ENCODE assay signal across 8 cellular contexts in genomic region chr15:30626194-30626565, GRCh38. TPM values are rescaled to one million over a fixed set of nuclear protein-coding genes. Genes with fewer than 3 reads are reported as not detected.
DNase-seq lines count a peak whose midpoint lies in the region; ATAC-seq, FAIRE-seq and TF ChIP-seq lines count a peak whose summit lies in the region.
"Not testable (repeated sequence)": the region's sequence is repeated elsewhere in the genome, so short reads cannot be mapped to it uniquely, and the experiment has no call there.

No MANE protein-coding gene starts in this region.

- H3K9ac ChIP-seq in H1 (replicated peaks in 1 of 4; ENCODE audit: extremely low read depth in 1 of 4, low read depth in 3 of 4, low read length in 3 of 4) (peak overlapping the region in 3 of 4 experiments; percentile 67 to 93 (median 73); a peak in 6 of 7 replicates), trophoblast cell (ENCODE audit: low read length) (peak overlapping the region; percentile 95)

- CTCF ChIA-PET in OCI-LY7 (lab: Charles Lee; ENCODE audit: unreplicated experiment); H1 (lab: Charles Lee; ENCODE audit: partially characterized antibody): not testable (repeated sequence)

- peak overlapping the region; percentile 98 for H3K27ac Mint-ChIP-seq in activated T-cell treated with anti-CD3 and anti-CD28 coated beads, Interleukin-2, amount 50 U/mL, for 72 hours

- peak overlapping the region; percentile 92 to 96 for H3K4me3 Mint-ChIP-seq in activated T-cell treated with anti-CD3 and anti-CD28 coated beads, Interleukin-2, amount 50 U/mL, for 72 hours

- not testable (repeated sequence) for H3K27me3 Mint-ChIP-seq in activated T-cell treated with anti-CD3 and anti-CD28 coated beads, Interleukin-2, amount 50 U/mL, for 72 hours (ENCODE audit: low read depth)

- H2AK5ac ChIP-seq in H1 (ENCODE audit: low read depth, low read length); trophoblast cell (ENCODE audit: low read length): not testable (repeated sequence)

- H3K4me1 ChIP-seq in OCI-LY7 (ENCODE audit: insufficient read depth, low read length, poor library complexity, severe bottlenecking) = peaks cover 16% of the 10 kb centered on the region
- not testable (repeated sequence) for H3K4me1 ChIP-seq in H1 (replicated peaks in 1 of 4; ENCODE audit: control insufficient read depth in 3 of 4, insufficient read depth in 4 of 4, low read length in 3 of 4); trophoblast cell (ENCODE audit: control insufficient read depth in 1 of 2, insufficient read depth in 2 of 2, low read length in 2 of 2); uterus

- H3K4me2 ChIP-seq in OCI-LY7 (ENCODE audit: low read length) (peak overlapping the region; percentile 76; the same call in 1 of the 2 replicates), H1 (ENCODE audit: insufficient read depth in 1 of 2, low read depth in 2 of 2, low read length in 2 of 2) (peak overlapping the region; percentile 57 to 68), trophoblast cell (ENCODE audit: low read length) (peak overlapping the region; percentile 83)

- H2BK120ac ChIP-seq in H1 (replicated peaks; ENCODE audit: low read depth, low read length) = not testable (repeated sequence)
- peak overlapping the region; percentile 46 for H2BK120ac ChIP-seq in trophoblast cell (ENCODE audit: insufficient read depth, low read length, poor library complexity)

- not testable (repeated sequence) for H3K9me3 ChIP-seq in OCI-LY7 (ENCODE audit: low read length); H1 (ENCODE audit: insufficient read depth in 2 of 2, low read depth in 1 of 2, low read length in 1 of 2); trophoblast cell (ENCODE audit: insufficient read depth, low read depth, low read length); uterus

- not testable (repeated sequence) for H3K27me3 ChIP-seq in H1 (replicated peaks in 1 of 4; ENCODE audit: control insufficient read depth in 3 of 4, extremely low read depth in 1 of 4, insufficient read depth in 3 of 4, low read length in 3 of 4); kidney epithelial cell (ENCODE audit: control insufficient read depth, insufficient read depth, low read length); trophoblast cell (ENCODE audit: insufficient read depth, low read length); uterus

- not testable (repeated sequence) for H3K79me1 ChIP-seq in H1 (ENCODE audit: low read depth, low read length); trophoblast cell (ENCODE audit: low read length)

- not testable (repeated sequence) for H3K23me2 ChIP-seq in H1 (ENCODE audit: low read depth, low read length)

- not testable (repeated sequence) for H3K14ac ChIP-seq in H1 (ENCODE audit: insufficient read length)
- peak overlapping the region; percentile 25 for H3K14ac ChIP-seq in trophoblast cell (ENCODE audit: low read length)

- peaks cover 13% of the 10 kb centered on the region for H3K4me1 Mint-ChIP-seq in activated T-cell treated with anti-CD3 and anti-CD28 coated beads, Interleukin-2, amount 50 U/mL, for 72 hours (ENCODE audit: low read depth)

- 1% methylated on average over 11 of the region's 22 CpGs; no CpG with 5 or more reads in 1 of the 2 experiments for WGBS in H1 (ENCODE audit: extremely low coverage in 1 of 2, insufficient coverage in 1 of 2, insufficient read length in 1 of 2, insufficient replicate concordance in 2 of 2, low coverage in 1 of 2, low lambda C conversion rate in 2 of 2, missing lambda C conversion rate in 1 of 2), 2 experiments
- no CpG with 5 or more reads among the region's 22 CpGs for WGBS in trophoblast cell (ENCODE audit: extremely low coverage, insufficient coverage, insufficient read length)

- H3K23ac ChIP-seq in H1 (ENCODE audit: insufficient read length); trophoblast cell (ENCODE audit: low read length): not testable (repeated sequence)

- FAIRE-seq in H1 (lab: Jason Lieb, UNC) = not testable (repeated sequence)

- not testable (repeated sequence) for H4K8ac ChIP-seq in H1 (ENCODE audit: extremely low read depth, insufficient read depth, low read length)
- H4K8ac ChIP-seq in trophoblast cell (ENCODE audit: low read depth, low read length) = peak overlapping the region; percentile 53

- H3K9me3 Mint-ChIP-seq in activated T-cell treated with anti-CD3 and anti-CD28 coated beads, Interleukin-2, amount 50 U/mL, for 72 hours = not testable (repeated sequence)

- not testable (repeated sequence) for H3K9me2 ChIP-seq in OCI-LY7 (ENCODE audit: insufficient read depth, low read length)

- H3K27ac ChIP-seq in OCI-LY7 (ENCODE audit: low read depth, low read length, poor library complexity, severe bottlenecking) (peak overlapping the region; percentile 91), trophoblast cell (ENCODE audit: low read depth, low read length) (peak overlapping the region; percentile 61), uterus (peak overlapping the region; percentile 83 to 90)
- not testable (repeated sequence) for H3K27ac ChIP-seq in H1 (ENCODE audit: low read depth, low read length)

- intact Hi-C loops in OCI-LY7 (cut with micrococcal nuclease; ENCODE audit: unreplicated experiment); uterus (cut with DNase I; ENCODE audit: low total_unique reads): not testable (repeated sequence)

- peaks cover 12% of the 10 kb centered on the region; the same call in 1 of the 2 replicates for H4K20me1 ChIP-seq in OCI-LY7 (ENCODE audit: insufficient read depth, low read length)
- not testable (repeated sequence) for H4K20me1 ChIP-seq in H1 (replicated peaks in 1 of 2; ENCODE audit: control insufficient read depth in 1 of 2, insufficient read depth in 2 of 2, low read length in 2 of 2)

- not testable (repeated sequence) for H2BK20ac ChIP-seq in H1 (ENCODE audit: low read length)

- POLR2A ChIA-PET in OCI-LY7 (lab: Charles Lee); H1 (lab: Charles Lee; ENCODE audit: partially characterized antibody): not testable (repeated sequence)

- H2AFZ ChIP-seq in OCI-LY7 (ENCODE audit: low read length) = peak overlapping the region; percentile 19; the same call in 1 of the 2 replicates
- peak overlapping the region; percentile 42; the same call in 1 of the 2 replicates for H2AFZ ChIP-seq in H1 (ENCODE audit: low read length)
- peak overlapping the region; percentile 52 for H2AFZ ChIP-seq in trophoblast cell (ENCODE audit: insufficient read depth, low read length, poor library complexity)

- not testable (repeated sequence) for DNase-seq in GM12864 (ENCODE audit: low read depth); H1 (ENCODE audit: low read depth in 1 of 2, low spot score in 2 of 2); kidney epithelial cell (ENCODE audit: low read depth); uterus
- DNase-seq in OCI-LY7 (ENCODE audit: low spot score) = peak; percentile 22
- DNase-seq in activated T-cell treated with anti-CD3 and anti-CD28 coated beads, Interleukin-2, amount 50 U/mL, for 72 hours = peak in 1 of 2 donors; percentile 11
- peak in 1 of 2 donors; percentile 16 for DNase-seq in trophoblast cell

- peaks cover 11 to 24% of the 10 kb centered on the region in 2 donors for H3K36me3 Mint-ChIP-seq in activated T-cell treated with anti-CD3 and anti-CD28 coated beads, Interleukin-2, amount 50 U/mL, for 72 hours (ENCODE audit: insufficient read depth in 2 of 2)

- H3K56ac ChIP-seq in H1 (replicated peaks; ENCODE audit: insufficient read length, low read depth, low read length) = not testable (repeated sequence)

- TF ChIP-seq CTCF in GM12864 (IDR thresholded peaks at IDR 0.05; ENCODE audit: low read depth, low read length, missing control alignments); OCI-LY7 (conservative IDR thresholded peaks at IDR 0.05; ENCODE audit: low read length); H1 (IDR thresholded peaks at IDR 0.05; ENCODE audit: control extremely low read depth in 1 of 3, insufficient read depth in 1 of 3, low read depth in 1 of 3, low read length in 3 of 3); kidney epithelial cell (IDR thresholded peaks at IDR 0.05; ENCODE audit: insufficient read depth, low read length, poor library complexity, severe bottlenecking); uterus (IDR thresholded peaks at IDR 0.05): not testable (repeated sequence)

- not testable (repeated sequence) for BruUV-seq in OCI-LY7 (replicated peaks; lab: Mats Ljungman, UMichigan)

- peaks cover 64% of the 10 kb centered on the region for H3K79me2 ChIP-seq in OCI-LY7 (ENCODE audit: insufficient read depth, low read depth, low read length)
- H3K79me2 ChIP-seq in H1 (ENCODE audit: control insufficient read depth in 1 of 2, insufficient read depth in 2 of 2, low read length in 2 of 2) = peaks cover 0 to 41% of the 10 kb centered on the region in 2 experiments; a peak in 3 of 4 replicates
- not testable (repeated sequence) for H3K79me2 ChIP-seq in trophoblast cell (ENCODE audit: control insufficient read depth, insufficient read depth, low read length, poor library complexity)

- H4K12ac ChIP-seq in trophoblast cell (ENCODE audit: low read depth, low read length) = peak overlapping the region; percentile 59

- H3K4ac ChIP-seq in H1 (replicated peaks; ENCODE audit: insufficient read length, low read depth, low read length) = not testable (repeated sequence)
- peak overlapping the region; percentile 33 for H3K4ac ChIP-seq in trophoblast cell (ENCODE audit: low read depth, low read length)

- TF ChIP-seq RAD21 in H1 (IDR thresholded peaks at IDR 0.05 in 1 of 2, conservative IDR thresholded peaks at IDR 0.05 in 1 of 2; ENCODE audit: low read depth in 2 of 2, low read length in 2 of 2) = not testable (repeated sequence)

- H2BK15ac ChIP-seq in H1 (ENCODE audit: low read length) = not testable (repeated sequence)

- not testable (repeated sequence) for H2BK12ac ChIP-seq in H1 (ENCODE audit: low read depth, low read length); trophoblast cell (ENCODE audit: low read length)

- TF ChIP-seq POLR2A in H1 (IDR thresholded peaks at IDR 0.05; ENCODE audit: control extremely low read depth in 1 of 2, low read depth in 2 of 2, low read length in 2 of 2); uterus (IDR thresholded peaks at IDR 0.05): not testable (repeated sequence)

- TF ChIP-seq EP300 in H1 (IDR thresholded peaks at IDR 0.05; ENCODE audit: borderline replicate concordance in 1 of 2, low read depth in 2 of 2, low read length in 2 of 2) = not testable (repeated sequence)

- H3K36me3 ChIP-seq in OCI-LY7 (ENCODE audit: insufficient read depth, low read length) = peaks cover 26% of the 10 kb centered on the region
- not testable (repeated sequence) for H3K36me3 ChIP-seq in H1 (ENCODE audit: control insufficient read depth in 2 of 4, insufficient read depth in 4 of 4, low read length in 3 of 4); kidney epithelial cell (ENCODE audit: control insufficient read depth, insufficient read depth, low read length); trophoblast cell (ENCODE audit: control insufficient read depth in 1 of 2, insufficient read depth in 2 of 2, low read length in 2 of 2); uterus

- peak; percentile 5 for ATAC-seq in HG02588 (IDR thresholded peaks at IDR 0.05; ENCODE audit: unreplicated experiment)
- not testable (repeated sequence) for ATAC-seq in activated T-cell treated with anti-CD3 and anti-CD28 coated beads, Interleukin-2, amount 50 U/mL, for 72 hours (replicated peaks in 1 of 2)

- not testable (repeated sequence) for H4K5ac ChIP-seq in H1 (ENCODE audit: insufficient read length, low read depth, low read length)

- H2BK5ac ChIP-seq in H1 (ENCODE audit: low read depth, low read length) = not testable (repeated sequence)
- H2BK5ac ChIP-seq in trophoblast cell (ENCODE audit: low read depth, low read length, poor library complexity) = peak overlapping the region; percentile 57

- H3K4me3 ChIP-seq in GM12864 (ENCODE audit: low read depth, low read length) (peak overlapping the region; percentile 84), OCI-LY7 (ENCODE audit: low read depth, low read length, poor library complexity, severe bottlenecking) (peak overlapping the region; percentile 81), H1 (ENCODE audit: extremely low read depth in 1 of 4, insufficient read depth in 2 of 4, low read depth in 3 of 4, low read length in 4 of 4) (peak overlapping the region; percentile 73 to 95 (median 79)), kidney epithelial cell (ENCODE audit: low read depth, low read length) (peak overlapping the region; percentile 47), trophoblast cell (ENCODE audit: low read depth, low read length) (peak overlapping the region; percentile 79), uterus (peak overlapping the region; percentile 55 to 65)

- H4K91ac ChIP-seq in H1 (replicated peaks; ENCODE audit: insufficient read length, low read length) = not testable (repeated sequence)
- peak overlapping the region; percentile 66 for H4K91ac ChIP-seq in trophoblast cell (ENCODE audit: low read depth, low read length)

- not testable (repeated sequence) for H3K18ac ChIP-seq in H1 (ENCODE audit: extremely low read depth, low read length)
- H3K18ac ChIP-seq in trophoblast cell (ENCODE audit: low read length) = peak overlapping the region; percentile 46

RNA-seq across cellular contexts. Expression of gene GOLGA8H, which starts 22.4 kb away (rescaled TPM):
- total RNA-seq in OCI-LY7 (2014; rRNA removed; shearing (Covaris generic)) = 0.09 TPM in 1 of 2 replicates, not detected in the other
- total RNA-seq in OCI-LY7 (2022) = 0.21 and 0.44 TPM in 2 replicates
- total RNA-seq in activated T-cell treated with anti-CD3 and anti-CD28 coated beads, Interleukin-2, amount 50 U/mL, for 72 hours = under 1 TPM; 0.19 to 0.46 TPM
- 0.71 and 1.4 TPM in 2 replicates for total RNA-seq in H1 (2021; fragmentation: NEBNext Ultra II Directional; extraction: Animal tissue kit (Norgen Biotek cat#: 25700))
- 0.26 and 0.49 TPM in 2 replicates for polyA plus RNA-seq in H1 (2011; rRNA removed)
- polyA plus RNA-seq in H1 (2011; cell fraction: cytosol; rRNA removed) = 0.96 TPM
- 1.5 TPM for polyA plus RNA-seq in H1 (2011; cell fraction: nucleus; rRNA removed)
- polyA plus RNA-seq in H1 (2012, experiment 1 of 2) = 0.70 to 1.1 TPM (median 0.94 TPM) in 4 replicates
- polyA plus RNA-seq in H1 (2012, experiment 2 of 2) = not detected
- polyA plus RNA-seq in H1 (2013, experiment 1 of 2) = 0.75 TPM
- 0.64 TPM for polyA plus RNA-seq in H1 (2013, experiment 2 of 2)
- 0.54 and 0.79 TPM in 2 replicates for polyA minus RNA-seq in H1 (2011; rRNA and poly(A)+ RNA removed)
- polyA minus RNA-seq in H1 (2011; cell fraction: cytosol; rRNA and poly(A)+ RNA removed) = 0.95 TPM
- polyA minus RNA-seq in H1 (2011; cell fraction: nucleus; rRNA and poly(A)+ RNA removed) = 1.2 TPM
- total RNA-seq in kidney epithelial cell = 0.34 and 1.3 TPM in 2 replicates
- 0.04 TPM in 1 of 2 replicates, not detected in the other for polyA plus RNA-seq in trophoblast cell (2013)
- total RNA-seq in uterus = 1 to 10 TPM in 1 of 4 donors, under 1 TPM in 1, not detected in 2; 0.24 to 1.7 TPM
